In the genomic region with DNA sequence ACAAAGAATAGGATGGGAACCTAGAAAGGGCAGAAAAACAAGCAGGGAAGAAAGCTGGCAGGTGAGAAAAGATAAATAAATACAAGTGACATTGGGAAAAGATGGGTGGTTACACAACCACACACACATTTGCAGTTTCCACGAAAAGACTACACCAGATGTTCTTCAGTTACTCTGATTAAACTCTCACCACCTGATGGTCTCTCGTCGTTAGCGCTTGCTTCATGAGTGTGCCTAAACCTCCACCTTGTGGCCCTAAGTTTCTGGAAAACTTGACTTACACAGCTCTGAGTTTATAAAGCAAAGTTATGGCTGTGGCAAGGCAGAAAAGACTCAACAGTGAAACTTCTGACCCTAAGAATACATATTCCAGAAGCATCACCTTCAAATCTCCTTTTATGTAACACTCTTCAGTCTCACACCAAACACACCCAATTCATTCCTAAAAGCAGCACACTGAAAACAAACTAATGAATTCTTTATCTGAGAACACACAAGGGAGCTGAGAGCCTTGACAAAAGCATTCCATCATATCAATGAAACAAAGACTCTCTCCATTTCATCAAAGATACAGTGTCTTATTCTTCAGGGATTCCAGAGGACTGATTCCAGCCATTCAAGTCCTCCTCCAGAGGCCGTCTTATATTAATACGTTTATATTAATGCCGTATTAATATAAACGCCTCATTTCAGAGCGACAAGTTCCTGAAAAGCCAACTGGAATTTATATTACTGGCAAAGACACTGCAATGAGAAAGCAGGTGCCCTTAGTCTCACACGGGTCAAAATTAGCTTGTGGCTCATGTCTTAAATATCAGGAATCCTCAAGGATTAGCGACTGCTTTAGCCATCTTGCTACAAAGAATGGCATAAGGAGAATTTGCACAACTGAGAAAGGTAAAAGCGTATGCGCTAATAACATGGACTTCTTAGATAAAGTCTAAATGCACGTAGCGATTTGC, we compare ENCODE assay signal across 8 cellular contexts.
DNase-seq lines count a peak whose midpoint lies in the region; ATAC-seq and TF ChIP-seq lines count a peak whose summit lies in the region.

No MANE protein-coding gene starts in this region.

- ATAC-seq in stimulated activated naive CD8-positive, alpha-beta T cell treated with anti-CD3 and anti-CD28 coated beads, Interleukin-15, Interleukin-2, amounts not matched to agents 100 U/mL and 50 U/mL, for 24 hours: no peak
- ATAC-seq in omental fat pad (ENCODE audit: low FRiP score) (peak; percentile 10), GM18498 (IDR thresholded peaks at IDR 0.05; ENCODE audit: unreplicated experiment) (no peak), HG03159 (IDR thresholded peaks at IDR 0.05; ENCODE audit: unreplicated experiment) (no peak)

- H3K27ac Mint-ChIP-seq in stimulated activated naive CD8-positive, alpha-beta T cell treated with anti-CD3 and anti-CD28 coated beads, Interleukin-15, Interleukin-2, amounts not matched to agents 100 ng/mL and 50 ng/mL, for 24 hours: peak overlapping the region; percentile 37
- peak overlapping the region; percentile 39 for H3K27ac Mint-ChIP-seq in dendritic cell treated with granulocyte-macrophage colony-stimulating factor and Interleukin-4, amounts not matched to agents 40 ng/mL and 50 ng/mL, for 4 days

- no peaks in the 10 kb centered on the region for H3K9me3 Mint-ChIP-seq in stimulated activated naive CD8-positive, alpha-beta T cell treated with anti-CD3 and anti-CD28 coated beads, Interleukin-15, Interleukin-2, amounts not matched to agents 100 ng/mL and 50 ng/mL, for 24 hours
- H3K9me3 Mint-ChIP-seq in dendritic cell treated with granulocyte-macrophage colony-stimulating factor and Interleukin-4, amounts not matched to agents 40 ng/mL and 50 ng/mL, for 4 days: no peaks in the 10 kb centered on the region

- no peaks in the 10 kb centered on the region for H3K27me3 Mint-ChIP-seq in stimulated activated naive CD8-positive, alpha-beta T cell treated with anti-CD3 and anti-CD28 coated beads, Interleukin-15, Interleukin-2, amounts not matched to agents 100 ng/mL and 50 ng/mL, for 24 hours
- no peaks in the 10 kb centered on the region for H3K27me3 Mint-ChIP-seq in dendritic cell treated with granulocyte-macrophage colony-stimulating factor and Interleukin-4, amounts not matched to agents 40 ng/mL and 50 ng/mL, for 4 days

- no peak for TF ChIP-seq CTCF in omental fat pad (IDR thresholded peaks at IDR 0.05)

- no peak for DNase-seq in stimulated activated naive CD8-positive, alpha-beta T cell treated with anti-CD3 and anti-CD28 coated beads, Interleukin-15, Interleukin-2, amounts not matched to agents 100 U/mL and 50 U/mL, for 24 hours
- DNase-seq in omental fat pad (ENCODE audit: low spot score) (no peak), NCI-H748 (lab: John Stamatoyannopoulos, UW; ENCODE audit: unreplicated experiment) (no peak), DMS153 (lab: John Stamatoyannopoulos, UW) (no peak)

- peaks cover 65% of the 10 kb centered on the region for H3K36me3 Mint-ChIP-seq in stimulated activated naive CD8-positive, alpha-beta T cell treated with anti-CD3 and anti-CD28 coated beads, Interleukin-15, Interleukin-2, amounts not matched to agents 100 ng/mL and 50 ng/mL, for 24 hours (ENCODE audit: low read depth)
- peaks cover 79% of the 10 kb centered on the region for H3K36me3 Mint-ChIP-seq in dendritic cell treated with granulocyte-macrophage colony-stimulating factor and Interleukin-4, amounts not matched to agents 40 ng/mL and 50 ng/mL, for 4 days (ENCODE audit: low read depth)

- H3K4me3 Mint-ChIP-seq in stimulated activated naive CD8-positive, alpha-beta T cell treated with anti-CD3 and anti-CD28 coated beads, Interleukin-15, Interleukin-2, amounts not matched to agents 100 ng/mL and 50 ng/mL, for 24 hours: no peak overlapping the region
- H3K4me3 Mint-ChIP-seq in dendritic cell treated with granulocyte-macrophage colony-stimulating factor and Interleukin-4, amounts not matched to agents 40 ng/mL and 50 ng/mL, for 4 days: no peak overlapping the region

- H3K4me1 Mint-ChIP-seq in stimulated activated naive CD8-positive, alpha-beta T cell treated with anti-CD3 and anti-CD28 coated beads, Interleukin-15, Interleukin-2, amounts not matched to agents 100 ng/mL and 50 ng/mL, for 24 hours (ENCODE audit: low read depth): peaks cover 78% of the 10 kb centered on the region
- peaks cover 47% of the 10 kb centered on the region for H3K4me1 Mint-ChIP-seq in dendritic cell treated with granulocyte-macrophage colony-stimulating factor and Interleukin-4, amounts not matched to agents 40 ng/mL and 50 ng/mL, for 4 days (ENCODE audit: low read depth)

- intact Hi-C loops in dendritic cell treated with granulocyte-macrophage colony-stimulating factor and Interleukin-4, amounts not matched to agents 40 ng/mL and 50 ng/mL, for 4 days (cut with micrococcal nuclease): loop anchor here (1.0 kb wide), 3 partner anchors 34 to 210 kb away; no protein-coding TSS in a partner anchor
